In the genomic region with DNA sequence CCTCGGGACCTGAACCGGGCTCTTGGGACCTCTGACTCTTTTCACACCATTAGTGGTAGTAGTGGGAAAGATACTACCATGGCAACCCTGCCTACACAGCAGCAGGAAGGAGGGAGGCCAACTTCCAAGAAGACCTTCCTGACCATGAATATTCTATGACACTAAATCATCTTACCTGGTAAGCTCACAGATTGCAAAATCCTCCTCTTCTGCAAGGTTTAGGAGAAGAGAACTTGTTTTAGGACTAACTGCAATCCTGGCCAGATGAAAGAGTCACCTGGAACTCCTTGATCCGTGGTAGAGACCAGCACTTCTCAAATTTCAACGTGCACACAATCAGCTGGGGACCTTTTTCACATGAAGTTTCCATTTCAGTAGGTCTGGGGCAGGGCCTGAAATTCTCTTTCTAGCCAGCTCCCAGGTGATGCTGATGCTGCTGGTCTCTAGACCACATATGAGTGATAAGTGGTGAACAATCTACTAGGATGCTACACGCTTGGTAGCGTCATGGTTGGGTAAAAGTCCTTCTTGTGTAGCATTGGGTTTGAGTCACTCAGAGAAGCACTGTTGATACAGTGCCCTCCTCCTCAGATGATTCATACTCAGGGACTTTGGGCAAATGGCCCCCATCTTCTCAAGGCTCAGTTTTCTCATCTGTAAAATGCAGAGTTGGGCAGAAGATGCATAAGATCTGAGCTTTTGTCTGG, we compare ENCODE assay signal across 18 cellular contexts.
"Had no signal": no experiment of that assay in that cellular context is flagged by ENCODE, and none has a peak within 500 bp of the region (broad histone marks: within the 10 kb centered on the region; RNA-seq: fewer than 3 reads in every experiment).

No MANE protein-coding gene starts in this region.

- H3K27ac ChIP-seq: breast epithelium, dorsolateral prefrontal cortex, esophagus squamous epithelium, left ventricle myocardium inferior had no signal

- DNase-seq: activated CD4-positive, alpha-beta T cell treated with anti-CD3 and anti-CD28 coated beads, Interleukin-2, amount 10 ng/mL, durations not matched to agents 7 days and 5 days; activated effector memory CD4-positive, alpha-beta T cell treated with anti-CD3 and anti-CD28 coated beads, Interleukin-2, amount 50 U/mL, for 16 hours; activated naive CD8-positive, alpha-beta T cell treated with anti-CD3 and anti-CD28 coated beads, Interleukin-2, amount 10 ng/mL, durations not matched to agents 7 days and 5 days; activated T-cell treated with anti-CD3 and anti-CD28 coated beads for 4 hours; aorta; dorsolateral prefrontal cortex; esophagus squamous epithelium; foreskin fibroblast; head of caudate nucleus; left ventricle myocardium inferior; natural killer cell; nucleus accumbens; right cardiac atrium; small intestine; T-helper 1 cell; trophoblast cell had no signal

- ATAC-seq: natural killer cell, right cardiac atrium, WTC11 had no signal
